Comparison of ENCODE assay signal across 8 cellular contexts in genomic region chr15:89333011-89333860, GRCh38. TPM values are rescaled to one million over a fixed set of nuclear protein-coding genes. Genes with fewer than 3 reads are reported as not detected.
DNase-seq lines count a peak whose midpoint lies in the region; ATAC-seq and TF ChIP-seq lines count a peak whose summit lies in the region.

No MANE protein-coding gene starts in this region.

- H3K9me3 ChIP-seq in SJSA1 (replicated peaks) = no peaks in the 10 kb centered on the region

- peaks cover 29% of the 10 kb centered on the region for H3K4me1 ChIP-seq in SJSA1 (replicated peaks)

- H3K36me3 ChIP-seq in SJSA1 = peaks cover 62% of the 10 kb centered on the region

- H3K4me3 ChIP-seq in GM12875 (ENCODE audit: low read depth, low read length) (peak overlapping the region; percentile 94), SJSA1 (peak overlapping the region; percentile 94), fibroblast of the aortic adventitia (ENCODE audit: low read depth, low read length) (peak overlapping the region; percentile 88), retinal pigment epithelial cell (ENCODE audit: low read length) (peak overlapping the region; percentile 86)

- no peak for ATAC-seq in GM18858 (IDR thresholded peaks at IDR 0.05; ENCODE audit: unreplicated experiment)

- no peaks in the 10 kb centered on the region for H3K27me3 ChIP-seq in SJSA1 (replicated peaks)

- no peak overlapping the region for H3K27ac ChIP-seq in SJSA1

- TF ChIP-seq CTCF in GM12875 (IDR thresholded peaks at IDR 0.05; ENCODE audit: borderline replicate concordance, insufficient read depth, low read depth, low read length) (no peak), fibroblast of the aortic adventitia (IDR thresholded peaks at IDR 0.05; ENCODE audit: insufficient read depth, low read length) (no peak), retinal pigment epithelial cell (conservative IDR thresholded peaks at IDR 0.05; ENCODE audit: low read depth, low read length) (no peak)

- no peak for DNase-seq in SJSA1 (ENCODE audit: low read depth in 1 of 2, low spot score in 2 of 2)
- no peak for DNase-seq in fibroblast of the aortic adventitia (ENCODE audit: low read depth)
- DNase-seq in retinal pigment epithelial cell (ENCODE audit: low read depth) = no peak
- DNase-seq in pons (ENCODE audit: low spot score) = no peak
- no peak for DNase-seq in AG20443 (ENCODE audit: low spot score)
- no peak for DNase-seq in HCEC 1CT

RNA-seq across cellular contexts. Expression of gene POLG, which starts 1.4 kb away (rescaled TPM):
- 54.9 and 71.0 TPM in 2 replicates for total RNA-seq in SJSA1 (2014; rRNA removed; shearing (Covaris generic))
- total RNA-seq in fibroblast of the aortic adventitia (ENCODE audit: low replicate concordance) = 40.3 and 69.7 TPM in 2 replicates
